ENCODE assay signal across 32 cellular contexts in the genomic region with DNA sequence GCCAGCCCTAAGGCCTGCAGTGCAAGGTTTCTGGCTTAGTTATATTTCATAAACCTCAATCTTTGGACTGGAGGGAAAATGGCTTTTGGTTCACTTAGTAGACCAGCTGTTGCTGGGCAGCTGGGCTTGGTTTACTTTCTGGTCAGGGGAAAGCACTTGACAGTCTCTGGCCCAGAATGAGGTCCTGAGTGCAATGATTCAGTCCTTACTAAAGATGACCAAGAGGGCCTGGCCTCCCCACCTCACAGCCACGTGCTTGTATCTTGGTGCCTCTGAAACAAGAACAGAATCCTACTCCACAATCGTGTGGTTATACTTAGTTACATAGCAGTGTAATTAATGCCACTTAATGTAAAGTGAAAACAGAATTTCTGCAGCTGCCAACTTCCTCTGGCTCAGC.
"Had no signal": no experiment of that assay in that cellular context is flagged by ENCODE, and none has a peak within 500 bp of the region (broad histone marks: within the 10 kb centered on the region; RNA-seq: fewer than 3 reads in every experiment).

No MANE protein-coding gene starts in this region.

- H3K4me1 ChIP-seq: ascending aorta, Peyer's patch had no signal

- H3K36me3 ChIP-seq: ascending aorta, cardiac muscle cell, Peyer's patch, WERI-Rb-1 had no signal

- DNase-seq: activated CD4-positive, alpha-beta T cell treated with anti-CD3 and anti-CD28 coated beads for 1 hour; activated CD4-positive, alpha-beta T cell treated with anti-CD3 and anti-CD28 coated beads, Interleukin-2, amount 10 ng/mL, durations not matched to agents 24 days and 14 days; activated CD4-positive, alpha-beta T cell treated with anti-CD3 and anti-CD28 coated beads, Interleukin-2, amount 50 U/mL, for 4 hours; activated CD4-positive, CD25-positive, alpha-beta regulatory T cell; activated CD8-positive, alpha-beta T cell treated with anti-CD3 and anti-CD28 coated beads for 36 hours; activated gamma-delta T cell; activated naive CD4-positive, alpha-beta T cell treated with Interleukin-2 at 50 U/mL for 16 hours; activated naive CD8-positive, alpha-beta T cell treated with anti-CD3 and anti-CD28 coated beads, Interleukin-2, amount 10 ng/mL, durations not matched to agents 7 days and 5 days; activated T-cell treated with anti-CD3 and anti-CD28 coated beads, Interleukin-2, amount 50 U/mL, for 1 hour; amygdala; KBM-7; NCI-H1092 treated with DMSO at 0.1 percent for 48 hours; NCI-H1436; NCI-H1694; NCI-H1930; NCI-H2081 treated with DMSO at 0.1 percent for 48 hours; NCI-H2171; NCI-H510A; NCI-H526; NCI-H748 treated with DMSO at 0.1 percent for 48 hours; PC-3; RPMI8226; SIG-M5; SW 1271; T-helper 1 cell; T1000; WERI-Rb-1 had no signal

- H3K27ac ChIP-seq: ascending aorta, cardiac muscle cell, Peyer's patch, WERI-Rb-1 had no signal

- H3K9me3 ChIP-seq: ascending aorta, Peyer's patch had no signal

- ATAC-seq: activated CD8-positive, alpha-beta T cell treated with anti-CD3 and anti-CD28 coated beads for 36 hours; PC-3; Right ventricle myocardium inferior; SK-N-SH treated with all-trans-retinoic acid at 6 μM for 48 hours had no signal

- H3K4me3 ChIP-seq: ascending aorta, cardiac muscle cell, Peyer's patch had no signal

- H3K27me3 ChIP-seq: ascending aorta, cardiac muscle cell, Peyer's patch had no signal
